Comparison of ENCODE assay signal across 20 cellular contexts in the genomic region with DNA sequence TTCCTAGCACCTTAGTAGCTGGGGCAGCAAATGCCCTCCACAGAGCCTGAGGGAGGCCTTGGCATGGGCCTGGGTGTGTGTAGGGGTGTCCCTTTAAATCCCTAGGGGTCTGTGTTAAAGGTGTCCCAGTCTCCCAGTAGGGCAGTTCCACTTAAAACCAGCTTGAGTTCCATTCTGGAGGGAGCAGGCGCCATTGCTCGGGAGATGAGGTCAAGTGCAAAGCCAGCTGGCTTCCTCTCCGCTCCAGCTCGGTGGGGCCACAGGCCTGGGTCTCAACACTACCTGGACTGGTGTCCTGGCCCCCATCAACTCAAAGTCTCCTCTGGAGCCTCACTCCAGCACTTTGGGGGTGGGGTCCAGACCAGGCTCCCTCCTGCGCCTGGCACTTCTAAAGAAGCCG. TPM values are rescaled to one million over a fixed set of nuclear protein-coding genes. Genes with fewer than 3 reads are reported as not detected.
DNase-seq lines count a peak whose midpoint lies in the region; ATAC-seq and TF ChIP-seq lines count a peak whose summit lies in the region.
"Had no signal": no experiment of that assay in that cellular context is flagged by ENCODE, and none has a peak within 500 bp of the region (broad histone marks: within the 10 kb centered on the region; RNA-seq: fewer than 3 reads in every experiment).

No MANE protein-coding gene starts in this region.

- H3K27me3 Mint-ChIP-seq in endodermal cell (ENCODE audit: insufficient read depth) = no peaks in the 10 kb centered on the region
- no peaks in the 10 kb centered on the region for H3K27me3 Mint-ChIP-seq in osteocyte (ENCODE audit: unreplicated experiment)
- peaks cover 0 to 10% of the 10 kb centered on the region in 2 donors for H3K27me3 Mint-ChIP-seq in natural killer cell treated with Interleukin-12 subunit alpha and Interleukin-12 subunit beta and Interleukin-15 and Interleukin-18, amount 100 ng/mL, for 72 hours

- H3K36me3 ChIP-seq in endodermal cell (ENCODE audit: control insufficient read depth, insufficient read depth, low read length) = peaks cover 7% of the 10 kb centered on the region
- H3K36me3 ChIP-seq in brain microvascular endothelial cell (replicated peaks) = peaks cover 75% of the 10 kb centered on the region

- no peak overlapping the region for H3K9ac ChIP-seq in endodermal cell (ENCODE audit: extremely low read depth, low read length, poor library complexity, severe bottlenecking)
- H3K9ac ChIP-seq: KMS-11 had no signal

- no peaks in the 10 kb centered on the region for H3K9me3 Mint-ChIP-seq in endodermal cell
- H3K9me3 Mint-ChIP-seq in osteocyte (ENCODE audit: unreplicated experiment) = no peaks in the 10 kb centered on the region
- H3K9me3 Mint-ChIP-seq in natural killer cell treated with Interleukin-12 subunit alpha and Interleukin-12 subunit beta and Interleukin-15 and Interleukin-18, amount 100 ng/mL, for 72 hours = no peaks in the 10 kb centered on the region
- H3K9me3 Mint-ChIP-seq: CD4-positive, CD25-positive, alpha-beta regulatory T cell had no signal

- H3K4me3 ChIP-seq in endodermal cell (ENCODE audit: low read length) = no peak overlapping the region
- H3K4me3 ChIP-seq in brain microvascular endothelial cell (ENCODE audit: low read depth, low read length) = no peak overlapping the region
- H3K4me3 ChIP-seq: HAP-1 had no signal

- H3K36me3 Mint-ChIP-seq in endodermal cell (ENCODE audit: low read depth) (peaks cover 4% of the 10 kb centered on the region), osteocyte (ENCODE audit: unreplicated experiment) (peaks cover 61% of the 10 kb centered on the region)
- H3K36me3 Mint-ChIP-seq in natural killer cell treated with Interleukin-12 subunit alpha and Interleukin-12 subunit beta and Interleukin-15 and Interleukin-18, amount 100 ng/mL, for 72 hours = no peaks in the 10 kb centered on the region
- H3K36me3 Mint-ChIP-seq: CD4-positive, CD25-positive, alpha-beta regulatory T cell had no signal

- H3K4me1 ChIP-seq in endodermal cell (ENCODE audit: control insufficient read depth, insufficient read depth, low read length) = no peaks in the 10 kb centered on the region

- no peaks in the 10 kb centered on the region for H3K27me3 ChIP-seq in endodermal cell (ENCODE audit: control insufficient read depth, insufficient read depth, low read length, poor library complexity, severe bottlenecking)
- H3K27me3 ChIP-seq in brain microvascular endothelial cell (replicated peaks) = no peaks in the 10 kb centered on the region

- H3K4me3 Mint-ChIP-seq in endodermal cell = no peak overlapping the region
- H3K4me3 Mint-ChIP-seq in osteocyte (ENCODE audit: unreplicated experiment) = no peak overlapping the region
- no peak overlapping the region for H3K4me3 Mint-ChIP-seq in natural killer cell treated with Interleukin-12 subunit alpha and Interleukin-12 subunit beta and Interleukin-15 and Interleukin-18, amount 100 ng/mL, for 72 hours
- H3K4me3 Mint-ChIP-seq: CD4-positive, CD25-positive, alpha-beta regulatory T cell had no signal

- no peak overlapping the region for H3K27ac Mint-ChIP-seq in endodermal cell
- peak overlapping the region; percentile 66 for H3K27ac Mint-ChIP-seq in osteocyte (ENCODE audit: unreplicated experiment)
- no peak overlapping the region for H3K27ac Mint-ChIP-seq in natural killer cell treated with Interleukin-12 subunit alpha and Interleukin-12 subunit beta and Interleukin-15 and Interleukin-18, amount 100 ng/mL, for 72 hours
- H3K27ac Mint-ChIP-seq: CD4-positive, CD25-positive, alpha-beta regulatory T cell had no signal

- no peak for ATAC-seq in natural killer cell treated with Interleukin-12 subunit alpha and Interleukin-12 subunit beta and Interleukin-15 and Interleukin-18, amount 100 ng/mL, for 72 hours
- ATAC-seq: Panc1 had no signal

- WGBS in endodermal cell (ENCODE audit: insufficient coverage in 1 of 2, insufficient read length in 1 of 2), 2 experiments = 98% methylated on average over 4 to 6 of the region's 6 CpGs

- TF ChIP-seq CTCF in GM13976 (IDR thresholded peaks at IDR 0.05; ENCODE audit: borderline replicate concordance, control extremely low read depth, extremely low read depth, insufficient read depth, missing control alignments) = no peak
- TF ChIP-seq CTCF in endodermal cell (conservative IDR thresholded peaks at IDR 0.05) = no peak
- no peak for TF ChIP-seq CTCF in osteocyte (IDR thresholded peaks at IDR 0.05)
- TF ChIP-seq CTCF in brain microvascular endothelial cell (IDR thresholded peaks at IDR 0.05; ENCODE audit: low read depth, low read length, missing control alignments) = no peak

- POLR2A ChIA-PET in HEK293T (lab: Yijun Ruan, JAX) = interaction anchor here (1.3 kb wide), 1 partner anchor 25 kb away, joined by 5 read pairs; a partner anchor contains a TSS

- H3K9me3 ChIP-seq in endodermal cell (ENCODE audit: control insufficient read depth, low read length) = no peaks in the 10 kb centered on the region
- H3K9me3 ChIP-seq: HAP-1 had no signal

- in situ Hi-C loops in GM13976 (cut with MboI; ENCODE audit: low sequenced_read_pairs, unreplicated experiment) (loop anchor here (25.0 kb wide), 1 partner anchor 235 kb away; no protein-coding TSS in a partner anchor), brain microvascular endothelial cell (cut with HindIII; ENCODE audit: low pct_ligation_motif_present, low sequenced_read_pairs) (no loop called here)

- peak; percentile 6 for DNase-seq in GM13976 (ENCODE audit: low spot score)
- peak; percentile 3 for DNase-seq in HEK293T (ENCODE audit: extremely low spot score)
- DNase-seq in endodermal cell = peak; percentile 37
- DNase-seq in osteocyte (ENCODE audit: extremely low spot score, unreplicated experiment) = no peak
- DNase-seq in brain microvascular endothelial cell = no peak
- DNase-seq in natural killer cell treated with Interleukin-12 subunit alpha and Interleukin-12 subunit beta and Interleukin-15 and Interleukin-18, amount 100 ng/mL, for 72 hours (ENCODE audit: low spot score) = no peak
- no peak for DNase-seq in T-helper 2 cell
- DNase-seq: CD4-positive, CD25-positive, alpha-beta regulatory T cell; COR-L47; DMS79; IMR-90; NCI-H1105; NCI-H146; NCI-H2029; NCI-H226; NCI-H510A treated with DMSO at 0.1 percent for 48 hours; NCI-H82 had no signal

- no peak overlapping the region for H3K27ac ChIP-seq in endodermal cell (ENCODE audit: low read depth, low read length)
- H3K27ac ChIP-seq in brain microvascular endothelial cell = no peak overlapping the region
- H3K27ac ChIP-seq: KMS-11 had no signal

- CTCF ChIA-PET in HEK293T (lab: Yijun Ruan, JAX) = interaction anchor here (0.8 to 1.3 kb wide), 2 partner anchors 13 to 50 kb away, joined by 3 to 4 read pairs; no protein-coding TSS in a partner anchor

- H3K4me1 Mint-ChIP-seq in endodermal cell (peaks cover 16% of the 10 kb centered on the region), osteocyte (ENCODE audit: unreplicated experiment) (peaks cover 54% of the 10 kb centered on the region)
- H3K4me1 Mint-ChIP-seq in natural killer cell treated with Interleukin-12 subunit alpha and Interleukin-12 subunit beta and Interleukin-15 and Interleukin-18, amount 100 ng/mL, for 72 hours (ENCODE audit: low read depth in 2 of 2) = peaks cover 17 to 18% of the 10 kb centered on the region in 2 donors

TF ChIP-seq in HEK293T, 16 proteins besides CTCF, POLR2A, EP300 and RAD21:
- TF ChIP-seq SP1 (IDR thresholded peaks at IDR 0.05) (no peak), LEF1 (IDR thresholded peaks at IDR 0.05; ENCODE audit: borderline replicate concordance) (no peak), TARDBP (IDR thresholded peaks at IDR 0.05) (no peak), FOXM1 (IDR thresholded peaks at IDR 0.05; ENCODE audit: borderline replicate concordance) (no peak), NFRKB (IDR thresholded peaks at IDR 0.05) (no peak), FOXA1 (IDR thresholded peaks at IDR 0.05) (no peak), BHLHE40 (IDR thresholded peaks at IDR 0.05; ENCODE audit: borderline replicate concordance) (no peak), ARNT (IDR thresholded peaks at IDR 0.05) (no peak), HDGF (IDR thresholded peaks at IDR 0.05; ENCODE audit: borderline replicate concordance) (no peak), FOXK2 (IDR thresholded peaks at IDR 0.05) (no peak), CTBP1 (IDR thresholded peaks at IDR 0.05; ENCODE audit: borderline replicate concordance) (no peak), ZNF384 (IDR thresholded peaks at IDR 0.05) (no peak)
- TF ChIP-seq, protein P1, sequence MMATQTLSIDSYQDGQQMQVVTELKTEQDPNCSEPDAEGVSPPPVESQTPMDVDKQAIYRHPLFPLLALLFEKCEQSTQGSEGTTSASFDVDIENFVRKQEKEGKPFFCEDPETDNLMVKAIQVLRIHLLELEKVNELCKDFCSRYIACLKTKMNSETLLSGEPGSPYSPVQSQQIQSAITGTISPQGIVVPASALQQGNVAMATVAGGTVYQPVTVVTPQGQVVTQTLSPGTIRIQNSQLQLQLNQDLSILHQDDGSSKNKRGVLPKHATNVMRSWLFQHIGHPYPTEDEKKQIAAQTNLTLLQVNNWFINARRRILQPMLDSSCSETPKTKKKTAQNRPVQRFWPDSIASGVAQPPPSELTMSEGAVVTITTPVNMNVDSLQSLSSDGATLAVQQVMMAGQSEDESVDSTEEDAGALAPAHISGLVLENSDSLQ (IDR thresholded peaks at IDR 0.05) = no peak

RNA-seq across cellular contexts. Expression of a gene that starts 25.2 kb away (rescaled TPM):
- total RNA-seq in endodermal cell (10 to 100 TPM; 65.4 to 67.9 TPM), osteocyte (71.1 and 71.5 TPM in 2 replicates)
- 36.2 TPM for polyA plus RNA-seq in endodermal cell (2013, experiment 1 of 2)
- 34.3 TPM for polyA plus RNA-seq in endodermal cell (2013, experiment 2 of 2)
- 10 to 100 TPM; 47.9 to 49.7 TPM for total RNA-seq in natural killer cell treated with Interleukin-12 subunit alpha and Interleukin-12 subunit beta and Interleukin-15 and Interleukin-18, amount 100 ng/mL, for 72 hours

Comparison
In these comparisons a context has a peak if more than half of its experiments do, and no peak if none do; other contexts are left out.
1. DNase-seq: peak in GM13976 (single experiment), HEK293T (single experiment) and endodermal cell (single experiment); none in osteocyte (single experiment), brain microvascular endothelial cell (single experiment), natural killer cell treated with Interleukin-12 subunit alpha and Interleukin-12 subunit beta and Interleukin-15 and Interleukin-18, amount 100 ng/mL, for 72 hours (single experiment) and T-helper 2 cell (0 of 5).